ENCODE assay signal across 18 cellular contexts in the genomic region with DNA sequence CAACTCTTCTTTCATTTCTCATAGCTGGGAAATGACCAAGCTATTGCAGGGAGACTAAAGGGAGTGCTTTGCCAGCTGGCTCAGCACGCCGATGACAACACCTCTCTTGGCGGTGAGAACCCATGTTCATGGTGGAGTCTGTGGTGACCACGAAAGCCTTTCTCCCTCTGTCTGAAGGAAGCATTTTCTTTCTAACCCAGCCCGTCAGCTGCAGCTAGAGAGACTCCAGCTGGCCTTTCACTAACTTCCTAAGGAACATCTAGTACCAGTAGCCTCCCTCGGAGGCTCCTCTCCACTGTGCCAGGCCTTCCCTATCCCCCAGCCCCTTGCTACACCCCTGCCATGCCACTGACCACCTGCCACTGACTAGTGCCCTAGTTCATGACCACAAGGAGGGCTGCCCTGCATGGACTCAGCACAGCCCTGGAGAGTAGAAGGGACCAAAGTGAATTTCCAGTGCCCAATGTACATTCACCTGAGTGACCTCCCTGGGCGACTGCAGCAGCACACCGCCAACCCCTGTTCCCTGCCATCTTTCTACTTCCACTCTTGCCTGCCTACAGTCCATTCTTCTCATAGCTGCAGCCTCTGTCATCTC.
DNase-seq lines count a peak whose midpoint lies in the region; ATAC-seq and TF ChIP-seq lines count a peak whose summit lies in the region.
"Had no signal": no experiment of that assay in that cellular context is flagged by ENCODE, and none has a peak within 500 bp of the region (broad histone marks: within the 10 kb centered on the region; RNA-seq: fewer than 3 reads in every experiment).

No MANE protein-coding gene starts in this region.

- no peak for TF ChIP-seq CTCF in heart right ventricle (IDR thresholded peaks at IDR 0.05)

- H3K9me3 ChIP-seq in heart right ventricle: no peaks in the 10 kb centered on the region
- no peaks in the 10 kb centered on the region for H3K9me3 ChIP-seq in right cardiac atrium (ENCODE audit: control insufficient read depth, low read length)
- H3K9me3 ChIP-seq: A549, Caco-2, HAP-1 had no signal

- 75 to 78% methylated on average over 8 of the region's 8 CpGs for WGBS in heart right ventricle, 2 donors
- 78% methylated on average over 8 of the region's 8 CpGs for WGBS in right cardiac atrium

- no peak overlapping the region for H3K27ac ChIP-seq in heart right ventricle
- H3K27ac ChIP-seq in right cardiac atrium (ENCODE audit: low read length): no peak overlapping the region
- H3K27ac ChIP-seq: 22Rv1, A549, C4-2B had no signal

- intact Hi-C loops in Right ventricle myocardium inferior (cut with DNase I) (no loop called here), cardiac septum (cut with DNase I) (no loop called here), heart right ventricle (cut with DNase I) (no loop called here), right cardiac atrium (cut with DNase I) (no loop called here)

- peaks cover 0 to 3% (median 0%) of the 10 kb centered on the region in 9 donors for H3K4me1 ChIP-seq in heart right ventricle
- no peaks in the 10 kb centered on the region for H3K4me1 ChIP-seq in right cardiac atrium (ENCODE audit: control insufficient read depth, insufficient read depth, low read length)
- H3K4me1 ChIP-seq: A549, Caco-2, HAP-1 had no signal

- peaks cover 0 to 16% (median 0%) of the 10 kb centered on the region in 7 donors for H3K27me3 ChIP-seq in heart right ventricle
- no peaks in the 10 kb centered on the region for H3K27me3 ChIP-seq in right cardiac atrium (ENCODE audit: control insufficient read depth, insufficient read depth)

- no peaks in the 10 kb centered on the region for H3K36me3 ChIP-seq in heart right ventricle
- H3K36me3 ChIP-seq: HAP-1 had no signal

- ATAC-seq in Right ventricle myocardium inferior (peak; percentile 68), heart right ventricle (peak in 3 of 8 donors; percentile 55 to 73 (median 61)), right cardiac atrium (peak in 1 of 2 donors; percentile 31), GM18858 (IDR thresholded peaks at IDR 0.05; ENCODE audit: unreplicated experiment) (no peak)
- ATAC-seq: A549, HepG2 had no signal

- no peak for DNase-seq in Right ventricle myocardium inferior (ENCODE audit: missing footprints)
- DNase-seq in cardiac septum (ENCODE audit: low spot score): no peak
- DNase-seq in heart right ventricle: peak; percentile 8 to 22
- DNase-seq in right cardiac atrium: peak; percentile 22 to 63 (median 56)
- DNase-seq in hepatic stellate cell (ENCODE audit: low spot score): no peak
- DNase-seq in SHP77 treated with DMSO at 0.1 percent for 48 hours (lab: John Stamatoyannopoulos, UW): no peak
- DNase-seq: AML-193; Caco-2; CD4-positive, alpha-beta T cell; DMS153; DMS79; GF-D8 had no signal

- H3K4me3 ChIP-seq in heart right ventricle (no peak overlapping the region), right cardiac atrium (ENCODE audit: low read length) (no peak overlapping the region)
- H3K4me3 ChIP-seq: A549, HAP-1 had no signal

Comparison
In these comparisons a context has a peak if more than half of its experiments do, and no peak if none do; other contexts are left out.
1. DNase-seq: peak in heart right ventricle (2 of 2) and right cardiac atrium (3 of 3); none in Right ventricle myocardium inferior (single experiment), cardiac septum (single experiment), hepatic stellate cell (single experiment) and SHP77 treated with DMSO at 0.1 percent for 48 hours (single experiment).